Comparison of ENCODE assay signal across 19 cellular contexts in the genomic region with DNA sequence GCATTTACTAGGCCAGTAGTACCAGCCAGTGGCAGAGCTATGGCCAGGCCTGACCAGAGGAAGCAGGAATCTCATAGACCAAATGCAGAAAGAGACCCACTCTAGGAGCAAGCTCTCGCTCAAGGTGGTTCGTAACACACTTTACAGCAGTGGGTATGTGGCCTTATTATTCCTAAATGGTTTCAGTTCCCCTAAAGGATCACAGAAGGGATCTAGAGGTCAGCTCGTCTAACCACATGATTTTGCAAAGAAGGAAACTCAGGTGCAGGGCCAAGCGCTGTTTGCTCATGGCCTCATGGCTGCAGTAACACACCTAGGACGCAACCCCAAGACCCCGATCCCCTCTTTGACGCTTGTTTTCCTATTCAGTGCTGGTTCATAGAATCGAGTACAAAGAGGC.
DNase-seq lines count a peak whose midpoint lies in the region; ATAC-seq and TF ChIP-seq lines count a peak whose summit lies in the region.
"Had no signal": no experiment of that assay in that cellular context is flagged by ENCODE, and none has a peak within 500 bp of the region (broad histone marks: within the 10 kb centered on the region; RNA-seq: fewer than 3 reads in every experiment).

No MANE protein-coding gene starts in this region.

- no peak overlapping the region for H3K4me2 ChIP-seq in DND-41 (ENCODE audit: insufficient read depth, low read length)

- peaks cover 3% of the 10 kb centered on the region; the same call in 1 of the 2 replicates for H4K20me1 ChIP-seq in DND-41 (ENCODE audit: insufficient read depth, low read length)

- no peak overlapping the region for H3K9ac ChIP-seq in DND-41 (ENCODE audit: low read depth, low read length)
- H3K9ac ChIP-seq: GM23248 had no signal

- no peak for DNase-seq in DND-41
- DNase-seq in Panc1 (ENCODE audit: low read depth, low spot score), result no peak
- no peak for DNase-seq in mucosa of descending colon
- no peak for DNase-seq in COLO668 (lab: John Stamatoyannopoulos, UW; ENCODE audit: unreplicated experiment)
- DNase-seq in transverse colon, result no peak
- no peak for DNase-seq in NCI-H345 treated with DMSO at 0.1 percent for 48 hours (lab: John Stamatoyannopoulos, UW; ENCODE audit: unreplicated experiment)
- DNase-seq: activated T-cell treated with anti-CD3 and anti-CD28 coated beads, Interleukin-2, amount 50 U/mL, for 1 hour; AML-193; colonic mucosa; EL; GM23248; Kasumi-1; left cardiac atrium; NCI-H2107; OCI-M1; T-helper 1 cell; upper lobe of left lung had no signal

- 74 to 77% methylated on average over 6 to 8 of the region's 8 CpGs for WGBS in transverse colon (ENCODE audit: low coverage in 1 of 2), 2 donors

- no peak for TF ChIP-seq EP300 in transverse colon (IDR thresholded peaks at IDR 0.05; ENCODE audit: low read depth)

- in situ Hi-C loops in Panc1 (cut with HindIII; ENCODE audit: low pct_unique_long_range_greater_than_20kb, low sequenced_read_pairs) (no loop called here), transverse colon (cut with MboI; ENCODE audit: low pct_ligation_motif_present in 1 of 4, low pct_unique_long_range_greater_than_20kb in 1 of 4, low sequenced_read_pairs in 3 of 4) (no loop called here)

- CTCF ChIA-PET in Panc1 (lab: Charles Lee), result no interaction called here

- POLR2A ChIA-PET in Panc1 (lab: Charles Lee), result no interaction called here

- peaks cover 67% of the 10 kb centered on the region for H3K36me3 ChIP-seq in DND-41 (ENCODE audit: insufficient read depth, low read length)
- no peaks in the 10 kb centered on the region for H3K36me3 ChIP-seq in Panc1 (ENCODE audit: control insufficient read depth, insufficient read depth, low read length)
- H3K36me3 ChIP-seq in mucosa of descending colon (ENCODE audit: low read depth), result no peaks in the 10 kb centered on the region
- H3K36me3 ChIP-seq in transverse colon, result no peaks in the 10 kb centered on the region
- H3K36me3 ChIP-seq: colonic mucosa had no signal

- H3K9me3 ChIP-seq in DND-41 (ENCODE audit: insufficient read depth, low read length, severe bottlenecking) (no peaks in the 10 kb centered on the region), Panc1 (ENCODE audit: control insufficient read depth, insufficient read depth, low read depth, low read length) (no peaks in the 10 kb centered on the region), mucosa of descending colon (no peaks in the 10 kb centered on the region), transverse colon (no peaks in the 10 kb centered on the region)
- H3K9me3 ChIP-seq: colonic mucosa, upper lobe of left lung had no signal

- no peak for TF ChIP-seq CTCF in DND-41 (IDR thresholded peaks at IDR 0.05; ENCODE audit: borderline replicate concordance, extremely low read depth, low read length, poor library complexity, severe bottlenecking)
- no peak for TF ChIP-seq CTCF in Panc1 (IDR thresholded peaks at IDR 0.05)
- TF ChIP-seq CTCF in mucosa of descending colon (IDR thresholded peaks at IDR 0.05), result no peak
- no peak for TF ChIP-seq CTCF in transverse colon (IDR thresholded peaks at IDR 0.05)

- ATAC-seq in DND-41 (ENCODE audit: insufficient read depth, low read depth) (no peak), HG02798 (IDR thresholded peaks at IDR 0.05; ENCODE audit: poor library complexity, unreplicated experiment) (peak; percentile 58), Panc1 (0 out of 2 replicates have a peak, but pooled peaks have one; percentile 46), mucosa of descending colon (peak; percentile 40), HG02678 (IDR thresholded peaks at IDR 0.05; ENCODE audit: unreplicated experiment) (no peak)
- ATAC-seq: left cardiac atrium had no signal

- no peak overlapping the region for H2AFZ ChIP-seq in DND-41 (ENCODE audit: low read depth, low read length)
- H2AFZ ChIP-seq: GM23248 had no signal

- H3K27me3 ChIP-seq in DND-41 (ENCODE audit: insufficient read depth, low read length, poor library complexity), result no peaks in the 10 kb centered on the region
- H3K27me3 ChIP-seq in Panc1 (ENCODE audit: control insufficient read depth, insufficient read depth, low read length), result no peaks in the 10 kb centered on the region
- H3K27me3 ChIP-seq in transverse colon, result no peaks in the 10 kb centered on the region
- H3K27me3 ChIP-seq: colonic mucosa, upper lobe of left lung had no signal

- H3K4me3 ChIP-seq in DND-41 (ENCODE audit: low read depth in 1 of 2, low read length in 2 of 2) (no peak overlapping the region), Panc1 (ENCODE audit: low read depth in 2 of 2, low read length in 2 of 2) (no peak overlapping the region), mucosa of descending colon (no peak overlapping the region), transverse colon (no peak overlapping the region)
- H3K4me3 ChIP-seq: colonic mucosa, GM23248, upper lobe of left lung had no signal

- H3K27ac ChIP-seq in DND-41 (ENCODE audit: low read length) (0 out of 2 replicates have a peak overlapping the region, but pooled peaks have one; percentile 19), Panc1 (ENCODE audit: low read length) (no peak overlapping the region), transverse colon (no peak overlapping the region)
- H3K27ac ChIP-seq: colonic mucosa, GM23248, upper lobe of left lung had no signal

- no peak for TF ChIP-seq POLR2A in transverse colon (IDR thresholded peaks at IDR 0.05)

- no TSS peak for BruUV-seq in Panc1 (replicated peaks; lab: Mats Ljungman, UMichigan)

- intact Hi-C loops in Panc1 (cut with micrococcal nuclease; ENCODE audit: unreplicated experiment), result no loop called here
- intact Hi-C loops in mucosa of descending colon (cut with DNase I, micrococcal nuclease), result no loop called here
- intact Hi-C loops in transverse colon (cut with DNase I; ENCODE audit: low total_unique reads), result no loop called here

- no peaks in the 10 kb centered on the region for H3K4me1 ChIP-seq in DND-41 (ENCODE audit: insufficient read depth, low read length)
- no peaks in the 10 kb centered on the region for H3K4me1 ChIP-seq in Panc1 (ENCODE audit: control insufficient read depth, insufficient read depth, low read length)
- H3K4me1 ChIP-seq in mucosa of descending colon (ENCODE audit: low read depth), result no peaks in the 10 kb centered on the region
- peaks cover 0 to 3% (median 0%) of the 10 kb centered on the region in 4 donors for H3K4me1 ChIP-seq in transverse colon
- H3K4me1 ChIP-seq: colonic mucosa had no signal

- H3K79me2 ChIP-seq in DND-41 (ENCODE audit: insufficient read depth, low read length), result no peaks in the 10 kb centered on the region

Comparison
In these comparisons a context has a peak if more than half of its experiments do, and no peak if none do; other contexts are left out.
1. ATAC-seq: peak in HG02798 (single experiment), Panc1 (single experiment) and mucosa of descending colon (single experiment); none in DND-41 (single experiment) and HG02678 (single experiment).